ENCODE assay signal across 8 cellular contexts in genomic region chr20:347640-348484, GRCh38. TPM values are rescaled to one million over a fixed set of nuclear protein-coding genes. Genes with fewer than 3 reads are reported as not detected.
A peak's percentile ranks its signal among the peaks of the same experiment; 100 is the strongest.
DNase-seq lines count a peak whose midpoint lies in the region; ATAC-seq lines count a peak whose summit lies in the region.

No MANE protein-coding gene starts in this region.

- H3K27ac Mint-ChIP-seq in CD4-positive, CD25-positive, alpha-beta regulatory T cell, result peak overlapping the region; percentile 41 to 92 (median 72)

- H3K9me3 ChIP-seq in CD4-positive, CD25-positive, alpha-beta regulatory T cell (ENCODE audit: control insufficient read depth in 2 of 2, low read length in 2 of 2), result no peaks in the 10 kb centered on the region

- H3K4me3 Mint-ChIP-seq in CD4-positive, CD25-positive, alpha-beta regulatory T cell, result peak overlapping the region; percentile 92 to 99 (median 94)

- H3K36me3 Mint-ChIP-seq in CD4-positive, CD25-positive, alpha-beta regulatory T cell, result no peaks in the 10 kb centered on the region

- H3K4me3 ChIP-seq in CD4-positive, CD25-positive, alpha-beta regulatory T cell (ENCODE audit: low read depth, low read length), result peak overlapping the region; percentile 64

- intact Hi-C loops in left colon (cut with DNase I, micrococcal nuclease), result no loop called here

- peaks cover 17% of the 10 kb centered on the region for H3K4me1 ChIP-seq in CD4-positive, CD25-positive, alpha-beta regulatory T cell (ENCODE audit: control insufficient read depth, insufficient read depth, low read length, poor library complexity, severe bottlenecking)

- peaks cover 0 to 3% (median 0%) of the 10 kb centered on the region in 7 donors for H3K9me3 Mint-ChIP-seq in CD4-positive, CD25-positive, alpha-beta regulatory T cell

- peaks cover 0 to 23% (median 11%) of the 10 kb centered on the region in 4 donors for H3K4me1 Mint-ChIP-seq in CD4-positive, CD25-positive, alpha-beta regulatory T cell

- peak overlapping the region; percentile 47 for H3K27ac ChIP-seq in CD4-positive, CD25-positive, alpha-beta regulatory T cell (ENCODE audit: insufficient read depth, low read length, poor library complexity, severe bottlenecking)

- DNase-seq in CD4-positive, CD25-positive, alpha-beta regulatory T cell, result peak; percentile 31 to 70 (median 64)
- DNase-seq in NCI-H460 (ENCODE audit: extremely low read depth, low read depth) (peak; percentile 91), dedifferentiated amniotic fluid mesenchymal stem cell (ENCODE audit: extremely low spot score) (peak; percentile 96), left colon (peak; percentile 85 to 93)
- DNase-seq in activated CD4-positive, alpha-beta T cell treated with anti-CD3 and anti-CD28 coated beads for 4 hours, result peak; percentile 39 to 60
- DNase-seq in stimulated activated CD4-positive, alpha-beta T cell treated with anti-CD3 and anti-CD28 coated beads, Interleukin-2, amount 100 ng/mL, for 48 hours, result peak; percentile 54 to 63

- no peaks in the 10 kb centered on the region for H3K36me3 ChIP-seq in CD4-positive, CD25-positive, alpha-beta regulatory T cell (ENCODE audit: control insufficient read depth, insufficient read depth, low read length)

- ATAC-seq in CD4-positive, CD25-positive, alpha-beta regulatory T cell (ENCODE audit: low read depth in 2 of 2), result peak; percentile 70
- ATAC-seq in GM19328 (IDR thresholded peaks at IDR 0.05; ENCODE audit: unreplicated experiment) (peak; percentile 66), HG03439 (IDR thresholded peaks at IDR 0.05; ENCODE audit: unreplicated experiment) (peak; percentile 74), left colon (peak; percentile 85)

- peaks cover 6% of the 10 kb centered on the region for H3K27me3 Mint-ChIP-seq in CD4-positive, CD25-positive, alpha-beta regulatory T cell

- H3K27me3 ChIP-seq in CD4-positive, CD25-positive, alpha-beta regulatory T cell (ENCODE audit: control insufficient read depth, insufficient read depth, low read length), result no peaks in the 10 kb centered on the region

RNA-seq across cellular contexts. Expression of gene NRSN2, which starts 1.0 kb away (rescaled TPM):
- total RNA-seq in CD4-positive, CD25-positive, alpha-beta regulatory T cell, result 1.5 TPM
- 1 to 10 TPM in 2 of 4 donors, under 1 TPM in 1, not detected in 1; 0.52 to 1.5 (median 1.1) TPM for polyA plus RNA-seq in CD4-positive, CD25-positive, alpha-beta regulatory T cell
- total RNA-seq in NCI-H460 (2014; rRNA removed; shearing (Covaris generic)), result 16.3 and 26.4 TPM in 2 replicates
- 21.1 and 38.7 TPM in 2 replicates for polyA plus RNA-seq in NCI-H460 (2014; cell fraction: nucleus; rRNA removed)
- total RNA-seq in left colon, result 1 to 10 TPM; 9.4 to 10.0 TPM

RNA-seq across cellular contexts. Expression of gene SOX12, which starts 22.5 kb away (rescaled TPM):
- 4.9 TPM for total RNA-seq in CD4-positive, CD25-positive, alpha-beta regulatory T cell
- under 1 TPM; 0.29 to 0.44 (median 0.38) TPM for polyA plus RNA-seq in CD4-positive, CD25-positive, alpha-beta regulatory T cell
- 11.0 and 11.1 TPM in 2 replicates for total RNA-seq in NCI-H460 (2014; rRNA removed; shearing (Covaris generic))
- polyA plus RNA-seq in NCI-H460 (2014; cell fraction: nucleus; rRNA removed), result 10.2 and 20.4 TPM in 2 replicates
- total RNA-seq in left colon, result 1 to 10 TPM; 3.8 to 5.6 TPM

RNA-seq across cellular contexts. Expression of gene TRIB3, which starts 32.7 kb away (rescaled TPM):
- 6.0 TPM for total RNA-seq in CD4-positive, CD25-positive, alpha-beta regulatory T cell
- polyA plus RNA-seq in CD4-positive, CD25-positive, alpha-beta regulatory T cell, result 10 to 100 TPM; 15.0 to 22.6 (median 19.6) TPM
- total RNA-seq in NCI-H460 (2014; rRNA removed; shearing (Covaris generic)), result 433 and 534 TPM in 2 replicates
- 226 and 259 TPM in 2 replicates for polyA plus RNA-seq in NCI-H460 (2014; cell fraction: nucleus; rRNA removed)
- total RNA-seq in left colon, result 10 to 100 TPM in 1 of 2 donors, 1 to 10 TPM in 1; 6.4 to 16.7 TPM

RNA-seq across cellular contexts. Expression of gene ZCCHC3, which starts 50.5 kb away (rescaled TPM):
- total RNA-seq in CD4-positive, CD25-positive, alpha-beta regulatory T cell, result 19.7 TPM
- polyA plus RNA-seq in CD4-positive, CD25-positive, alpha-beta regulatory T cell, result 10 to 100 TPM in 1 of 4 donors, 1 to 10 TPM in 3; 5.9 to 12.7 (median 7.9) TPM
- total RNA-seq in NCI-H460 (2014; rRNA removed; shearing (Covaris generic)), result 18.8 and 20.9 TPM in 2 replicates
- polyA plus RNA-seq in NCI-H460 (2014; cell fraction: nucleus; rRNA removed), result 10.6 and 14.5 TPM in 2 replicates
- 10 to 100 TPM; 10.2 to 13.0 TPM for total RNA-seq in left colon

RNA-seq across cellular contexts. Expression of gene C20orf96, which starts 57.3 kb away (rescaled TPM):
- 1.1 TPM for total RNA-seq in CD4-positive, CD25-positive, alpha-beta regulatory T cell
- under 1 TPM; 0.10 to 0.52 (median 0.31) TPM for polyA plus RNA-seq in CD4-positive, CD25-positive, alpha-beta regulatory T cell
- 1.0 and 3.4 TPM in 2 replicates for total RNA-seq in NCI-H460 (2014; rRNA removed; shearing (Covaris generic))
- 5.3 and 6.9 TPM in 2 replicates for polyA plus RNA-seq in NCI-H460 (2014; cell fraction: nucleus; rRNA removed)
- 10 to 100 TPM; 10.1 to 13.1 TPM for total RNA-seq in left colon

Comparison
In these comparisons a context has a peak if more than half of its experiments do, and no peak if none do; other contexts are left out.
1. Peak in every context shown above with its lines: DNase-seq, ATAC-seq, H3K4me3 ChIP-seq and H3K27ac ChIP-seq.
2. RNA of gene TRIB3, which starts 32.7 kb away (total RNA-seq): 433 to 534 TPM in NCI-H460; 6.4 to 16.7 TPM in left colon and 6.0 TPM in CD4-positive, CD25-positive, alpha-beta regulatory T cell (single experiment); every median in the first group is over 10 times any median in the second.